19 cellular contexts compared by ENCODE assay signal in the genomic region with DNA sequence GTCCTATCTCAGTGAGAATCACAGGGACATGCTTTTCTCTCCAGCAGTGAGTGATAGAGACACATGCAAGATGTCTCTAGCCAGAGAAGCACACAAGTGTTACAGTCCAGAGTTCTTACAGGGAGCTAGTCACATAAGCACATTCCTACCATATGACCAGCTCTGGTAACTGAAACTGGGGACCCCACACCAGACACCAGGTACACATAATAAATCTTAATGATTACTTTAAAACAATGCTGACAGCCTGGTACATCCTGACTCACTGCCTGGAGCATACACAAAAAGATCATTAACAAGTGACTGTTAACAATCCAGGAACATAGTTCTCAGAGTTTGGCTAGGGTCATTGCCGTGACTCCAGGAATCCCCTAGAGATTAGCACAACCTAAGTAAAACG. TPM values are rescaled to one million over a fixed set of nuclear protein-coding genes. Genes with fewer than 3 reads are reported as not detected.
DNase-seq lines count a peak whose midpoint lies in the region; ATAC-seq, FAIRE-seq and TF ChIP-seq lines count a peak whose summit lies in the region.
"Had no signal": no experiment of that assay in that cellular context is flagged by ENCODE, and none has a peak within 500 bp of the region (broad histone marks: within the 10 kb centered on the region; RNA-seq: fewer than 3 reads in every experiment).

No MANE protein-coding gene starts in this region.

- H3K9ac ChIP-seq in trophoblast cell (ENCODE audit: low read length) = no peak overlapping the region
- H3K9ac ChIP-seq: BLaER1 had no signal

- H3K9me3 Mint-ChIP-seq in Calu3 (ENCODE audit: low read depth, unreplicated experiment) = peaks cover 7% of the 10 kb centered on the region
- H3K9me3 Mint-ChIP-seq in activated naive CD4-positive, alpha-beta T cell treated with anti-CD3 and anti-CD28 coated beads for 36 hours = peaks cover 7% of the 10 kb centered on the region

- H3K27ac ChIP-seq in trophoblast cell (ENCODE audit: low read depth, low read length) = peak overlapping the region; percentile 90
- H3K27ac ChIP-seq: BLaER1, SK-N-MC, WERI-Rb-1 had no signal

- no peak overlapping the region for H3K14ac ChIP-seq in trophoblast cell (ENCODE audit: low read length)

- no peak overlapping the region for H3K4me2 ChIP-seq in trophoblast cell (ENCODE audit: low read length)
- H3K4me2 ChIP-seq: BLaER1 had no signal

- no peak overlapping the region for H3K4ac ChIP-seq in trophoblast cell (ENCODE audit: low read depth, low read length)

- FAIRE-seq in RCC 7860 (lab: Jason Lieb, UNC) = no peak

- H4K12ac ChIP-seq in trophoblast cell (ENCODE audit: low read depth, low read length) = no peak overlapping the region

- ATAC-seq in GM18867 (IDR thresholded peaks at IDR 0.05; ENCODE audit: unreplicated experiment) = no peak
- ATAC-seq in GM19397 (IDR thresholded peaks at IDR 0.05; ENCODE audit: unreplicated experiment) = no peak
- ATAC-seq: left ventricle myocardium superior had no signal

- no peak overlapping the region for H2AFZ ChIP-seq in trophoblast cell (ENCODE audit: insufficient read depth, low read length, poor library complexity)

- H2BK12ac ChIP-seq in trophoblast cell (ENCODE audit: low read length) = no peak overlapping the region

- BruUV-seq in Calu3 (replicated peaks; lab: Mats Ljungman, UMichigan) = no TSS peak

- DNase-seq in Calu3 (peak; percentile 34), RCC 7860 (ENCODE audit: low spot score) (peak; percentile 74), fibroblast of the aortic adventitia (ENCODE audit: low read depth) (peak; percentile 52), trophoblast cell (peak in 1 of 2 donors; percentile 13)
- DNase-seq in activated naive CD4-positive, alpha-beta T cell treated with anti-CD3 and anti-CD28 coated beads for 36 hours = no peak
- no peak for DNase-seq in stimulated activated CD4-positive, alpha-beta T cell treated with anti-CD3 and anti-CD28 coated beads, Interleukin-15, amount 100 ng/mL, for 24 hours
- DNase-seq: activated naive CD8-positive, alpha-beta T cell treated with anti-CD3 and anti-CD28 coated beads, Interleukin-2, amount 10 ng/mL, durations not matched to agents 7 days and 5 days; cortex of kidney; glutamatergic neuron; left ventricle myocardium superior; NCI-H526 treated with DMSO at 0.1 percent for 48 hours; nucleus accumbens; stimulated activated CD4-positive, alpha-beta T cell treated with anti-CD3 and anti-CD28 coated beads, Interleukin-4, amount 100 ng/mL, for 24 hours; stimulated activated naive CD4-positive, alpha-beta T cell treated with Interleukin-2 at 50 U/mL for 16 hours; WERI-Rb-1 had no signal

- H3K79me2 ChIP-seq in trophoblast cell (ENCODE audit: control insufficient read depth, insufficient read depth, low read length, poor library complexity) = no peaks in the 10 kb centered on the region

- no peak overlapping the region for H2BK120ac ChIP-seq in trophoblast cell (ENCODE audit: insufficient read depth, low read length, poor library complexity)

- peaks cover 3% of the 10 kb centered on the region for H3K9me3 ChIP-seq in trophoblast cell (ENCODE audit: insufficient read depth, low read depth, low read length)

- H3K4me1 ChIP-seq in trophoblast cell (ENCODE audit: control insufficient read depth in 1 of 2, insufficient read depth in 2 of 2, low read length in 2 of 2) = peaks cover 0 to 7% of the 10 kb centered on the region in 2 experiments
- H3K4me1 ChIP-seq: BLaER1 had no signal

- no peak overlapping the region for H2BK5ac ChIP-seq in trophoblast cell (ENCODE audit: low read depth, low read length, poor library complexity)

- H4K8ac ChIP-seq in trophoblast cell (ENCODE audit: low read depth, low read length) = no peak overlapping the region

- peak overlapping the region; percentile 60 for H3K27ac Mint-ChIP-seq in Calu3 (ENCODE audit: unreplicated experiment)
- no peak overlapping the region for H3K27ac Mint-ChIP-seq in activated naive CD4-positive, alpha-beta T cell treated with anti-CD3 and anti-CD28 coated beads for 36 hours
- H3K27ac Mint-ChIP-seq: activated naive CD8-positive, alpha-beta T cell treated with anti-CD3 and anti-CD28 coated beads, Interleukin-2, amount 10 ng/mL, durations not matched to agents 7 days and 5 days had no signal

- H3K4me3 ChIP-seq in fibroblast of the aortic adventitia (ENCODE audit: low read depth, low read length) (no peak overlapping the region), trophoblast cell (ENCODE audit: low read depth, low read length) (no peak overlapping the region)
- H3K4me3 ChIP-seq: BLaER1, SK-N-MC had no signal

- H3K36me3 ChIP-seq in trophoblast cell (ENCODE audit: control insufficient read depth in 1 of 2, insufficient read depth in 2 of 2, low read length in 2 of 2) = peaks cover 0 to 2% of the 10 kb centered on the region in 2 experiments
- H3K36me3 ChIP-seq: WERI-Rb-1 had no signal

- H3K4me1 Mint-ChIP-seq in Calu3 (ENCODE audit: low read depth, unreplicated experiment) = peaks cover 21% of the 10 kb centered on the region
- H3K4me1 Mint-ChIP-seq in activated naive CD4-positive, alpha-beta T cell treated with anti-CD3 and anti-CD28 coated beads for 36 hours (ENCODE audit: low read depth) = no peaks in the 10 kb centered on the region

- no peak overlapping the region for H3K18ac ChIP-seq in trophoblast cell (ENCODE audit: low read length)

- no peak overlapping the region for H3K23ac ChIP-seq in trophoblast cell (ENCODE audit: low read length)

- TF ChIP-seq CTCF in Calu3 (IDR thresholded peaks at IDR 0.05; ENCODE audit: unreplicated experiment) (no peak), fibroblast of the aortic adventitia (IDR thresholded peaks at IDR 0.05; ENCODE audit: insufficient read depth, low read length) (no peak)

- no peaks in the 10 kb centered on the region for H3K27me3 ChIP-seq in trophoblast cell (ENCODE audit: insufficient read depth, low read length)
- H3K27me3 ChIP-seq: BLaER1 had no signal

- H3K4me3 Mint-ChIP-seq in Calu3 (ENCODE audit: low read depth, unreplicated experiment) = no peak overlapping the region
- no peak overlapping the region for H3K4me3 Mint-ChIP-seq in activated naive CD4-positive, alpha-beta T cell treated with anti-CD3 and anti-CD28 coated beads for 36 hours
- H3K4me3 Mint-ChIP-seq: activated naive CD8-positive, alpha-beta T cell treated with anti-CD3 and anti-CD28 coated beads, Interleukin-2, amount 10 ng/mL, durations not matched to agents 7 days and 5 days had no signal

- H3K36me3 Mint-ChIP-seq in Calu3 (ENCODE audit: insufficient read depth, unreplicated experiment) = peaks cover 5% of the 10 kb centered on the region
- H3K36me3 Mint-ChIP-seq in activated naive CD4-positive, alpha-beta T cell treated with anti-CD3 and anti-CD28 coated beads for 36 hours (ENCODE audit: low read depth) = peaks cover 22% of the 10 kb centered on the region

- H3K27me3 Mint-ChIP-seq in Calu3 (ENCODE audit: unreplicated experiment) = no peaks in the 10 kb centered on the region
- H3K27me3 Mint-ChIP-seq in activated naive CD4-positive, alpha-beta T cell treated with anti-CD3 and anti-CD28 coated beads for 36 hours (ENCODE audit: low read depth) = no peaks in the 10 kb centered on the region
- H3K27me3 Mint-ChIP-seq: activated naive CD8-positive, alpha-beta T cell treated with anti-CD3 and anti-CD28 coated beads, Interleukin-2, amount 10 ng/mL, durations not matched to agents 7 days and 5 days had no signal

- H4K91ac ChIP-seq in trophoblast cell (ENCODE audit: low read depth, low read length) = no peak overlapping the region

- CTCF ChIA-PET in Calu3 (lab: Charles Lee) = interaction anchor here (0.5 to 1.2 kb wide), 3 partner anchors 19 to 157 kb away, joined by 3 to 4 read pairs (median 4); no protein-coding TSS in a partner anchor
- CTCF ChIA-PET in activated naive CD4-positive, alpha-beta T cell treated with anti-CD3 and anti-CD28 coated beads for 36 hours (lab: Charles Lee) = no interaction called here

- intact Hi-C loops in Calu3 (cut with micrococcal nuclease; ENCODE audit: unreplicated experiment) = no loop called here
- intact Hi-C loops in activated naive CD4-positive, alpha-beta T cell treated with anti-CD3 and anti-CD28 coated beads for 36 hours (cut with micrococcal nuclease) = no loop called here

- peaks cover 5% of the 10 kb centered on the region for H3K79me1 ChIP-seq in trophoblast cell (ENCODE audit: low read length)

- H2AK5ac ChIP-seq in trophoblast cell (ENCODE audit: low read length) = no peak overlapping the region

- no CpG with 5 or more reads among the region's 2 CpGs for WGBS in trophoblast cell (ENCODE audit: extremely low coverage, insufficient coverage, insufficient read length)

RNA-seq across cellular contexts. Expression of a gene that starts 53.6 kb away (rescaled TPM):
- total RNA-seq in Calu3 (2022) (105 and 137 TPM in 2 replicates), fibroblast of the aortic adventitia (ENCODE audit: low replicate concordance) (46.9 and 49.0 TPM in 2 replicates)
- 155 and 163 TPM in 2 replicates for polyA plus RNA-seq in trophoblast cell (2013)
- 10 to 100 TPM; 46.7 to 48.7 TPM for total RNA-seq in activated naive CD4-positive, alpha-beta T cell treated with anti-CD3 and anti-CD28 coated beads for 36 hours

Comparison
In these comparisons a context has a peak if more than half of its experiments do, and no peak if none do; other contexts are left out.
1. DNase-seq: peak in Calu3 (single experiment), RCC 7860 (single experiment) and fibroblast of the aortic adventitia (single experiment); none in activated naive CD4-positive, alpha-beta T cell treated with anti-CD3 and anti-CD28 coated beads for 36 hours (single experiment) and stimulated activated CD4-positive, alpha-beta T cell treated with anti-CD3 and anti-CD28 coated beads, Interleukin-15, amount 100 ng/mL, for 24 hours (single experiment).